29 cellular contexts compared by ENCODE assay signal in genomic region chr16:51731160-51731559, GRCh38.
"Had no signal": no experiment of that assay in that cellular context is flagged by ENCODE, and none has a peak within 500 bp of the region (broad histone marks: within the 10 kb centered on the region; RNA-seq: fewer than 3 reads in every experiment).

No MANE protein-coding gene starts in this region.

- H3K36me3 ChIP-seq: cardiac muscle cell had no signal

- H3K4me1 Mint-ChIP-seq: activated CD4-positive, alpha-beta memory T cell treated with anti-CD3 and anti-CD28 coated beads, Interleukin-2, amount 10 ng/mL, durations not matched to agents 7 days and 5 days; activated T-helper 17 cell treated with anti-CD3 and anti-CD28 coated beads, Interleukin-2, amount 50 U/mL, for 72 hours; brain; T-cell had no signal

- H3K36me3 Mint-ChIP-seq: activated naive CD8-positive, alpha-beta T cell; T-cell had no signal

- ATAC-seq: activated T-helper 17 cell treated with anti-CD3 and anti-CD28 coated beads, Interleukin-2, amount 50 U/mL, for 72 hours; Panc1; Right ventricle myocardium inferior; T-cell had no signal

- H3K27ac Mint-ChIP-seq: activated CD4-positive, alpha-beta memory T cell treated with anti-CD3 and anti-CD28 coated beads, Interleukin-2, amount 10 ng/mL, durations not matched to agents 7 days and 5 days; activated naive CD4-positive, alpha-beta T cell treated with anti-CD3 and anti-CD28 coated beads for 36 hours; activated naive CD8-positive, alpha-beta T cell; activated T-helper 17 cell treated with anti-CD3 and anti-CD28 coated beads, Interleukin-2, amount 50 U/mL, for 72 hours; brain; T-cell had no signal

- H3K27me3 Mint-ChIP-seq: activated CD4-positive, alpha-beta memory T cell treated with anti-CD3 and anti-CD28 coated beads, Interleukin-2, amount 10 ng/mL, durations not matched to agents 7 days and 5 days; activated naive CD8-positive, alpha-beta T cell; activated T-helper 17 cell treated with anti-CD3 and anti-CD28 coated beads, Interleukin-2, amount 50 U/mL, for 72 hours; brain; T-cell had no signal

- H3K27me3 ChIP-seq: cardiac muscle cell had no signal

- H3K4me3 Mint-ChIP-seq: activated CD4-positive, alpha-beta memory T cell treated with anti-CD3 and anti-CD28 coated beads, Interleukin-2, amount 10 ng/mL, durations not matched to agents 7 days and 5 days; activated naive CD4-positive, alpha-beta T cell treated with anti-CD3 and anti-CD28 coated beads for 36 hours; activated naive CD8-positive, alpha-beta T cell; activated T-helper 17 cell treated with anti-CD3 and anti-CD28 coated beads, Interleukin-2, amount 50 U/mL, for 72 hours; brain; T-cell had no signal

- H3K9me3 Mint-ChIP-seq: activated naive CD4-positive, alpha-beta T cell treated with anti-CD3 and anti-CD28 coated beads for 36 hours had no signal

- DNase-seq: activated CD4-positive, alpha-beta memory T cell treated with anti-CD3 and anti-CD28 coated beads, Interleukin-2, amount 10 ng/mL, durations not matched to agents 7 days and 5 days; activated CD4-positive, alpha-beta T cell treated with anti-CD3 and anti-CD28 coated beads, Interleukin-2, amount 50 U/mL, for 1 hour; activated CD4-positive, CD25-positive, alpha-beta regulatory T cell; activated gamma-delta T cell; activated naive CD4-positive, alpha-beta T cell treated with anti-CD3 and anti-CD28 coated beads for 36 hours; activated T-cell treated with anti-CD3 and anti-CD28 coated beads for 4 hours; activated T-cell treated with anti-CD3 and anti-CD28 coated beads, Interleukin-2, amount 50 U/mL, for 48 hours; amygdala; Karpas-422; MM.1S; NCI-H146; NCI-H187 treated with DMSO at 0.1 percent for 48 hours; NCI-H2081 treated with DMSO at 0.1 percent for 48 hours; NCI-H2227 treated with DMSO at 0.1 percent for 48 hours; NCI-H510A treated with DMSO at 0.1 percent for 48 hours; NCI-H774; NK-92 treated with Interleukin-12 subunit alpha and Interleukin-12 subunit beta, amount 100 ng/mL, for 24 hours; OCI-M1; RPMI8226; T-cell; T-helper 2 cell; T1000 had no signal

- H3K4me3 ChIP-seq: cardiac muscle cell, SK-N-MC had no signal

- H3K27ac ChIP-seq: cardiac muscle cell, SK-N-MC had no signal
